Comparison of ENCODE assay signal across 8 cellular contexts in the genomic region with DNA sequence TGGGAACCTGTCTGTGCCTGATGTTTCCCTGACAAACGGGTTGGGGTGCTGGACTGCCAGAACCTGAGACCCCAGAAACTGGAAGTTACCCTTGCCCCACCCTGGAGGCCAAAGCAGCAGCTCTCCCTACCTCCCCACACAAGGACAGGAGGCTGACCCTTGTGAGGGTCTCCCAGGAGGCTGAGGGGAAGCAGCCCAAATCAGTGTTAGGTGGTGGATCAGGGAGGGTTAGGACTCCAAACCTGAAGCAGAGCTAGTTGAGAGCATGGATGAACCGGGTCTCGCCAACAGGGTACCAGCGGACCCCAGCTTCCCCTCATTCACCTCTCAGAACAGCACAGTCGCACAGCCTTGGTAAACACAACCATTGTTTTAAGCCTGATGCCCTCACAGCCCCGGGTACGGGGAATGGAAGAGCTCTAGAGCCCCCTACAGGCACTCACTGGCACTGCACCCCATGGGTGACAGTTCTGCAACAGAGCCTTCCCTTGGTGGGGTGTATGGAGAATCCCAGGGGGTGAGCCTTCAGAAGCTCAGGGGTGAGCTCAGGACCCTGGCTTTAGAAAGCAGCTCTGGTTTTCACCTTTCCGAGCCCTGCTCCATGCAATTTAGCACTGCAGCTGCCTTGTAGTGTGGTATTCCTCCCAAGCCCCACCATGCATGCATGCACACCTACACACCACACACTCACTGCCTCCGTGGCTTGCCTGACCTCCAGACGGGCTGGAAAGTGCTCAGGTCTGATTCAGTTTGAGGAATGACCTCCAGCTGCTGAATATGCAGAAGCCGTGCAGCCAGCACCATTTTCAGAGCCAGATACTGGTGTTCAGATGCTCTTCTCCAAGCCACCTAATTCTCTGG. TPM values are rescaled to one million over a fixed set of nuclear protein-coding genes. Genes with fewer than 3 reads are reported as not detected.
DNase-seq lines count a peak whose midpoint lies in the region; ATAC-seq and TF ChIP-seq lines count a peak whose summit lies in the region.

No MANE protein-coding gene starts in this region.

- no peak for TF ChIP-seq POLR2A in sigmoid colon (IDR thresholded peaks at IDR 0.05)

- 11 to 14% methylated on average over 11 of the region's 11 CpGs for WGBS in sigmoid colon, 2 donors

- no peaks in the 10 kb centered on the region for H3K27me3 ChIP-seq in ascending aorta
- H3K27me3 ChIP-seq in sigmoid colon, result peaks cover 0 to 50% (median 7%) of the 10 kb centered on the region in 3 donors

- intact Hi-C loops in ascending aorta (cut with DNase I) (no loop called here), sigmoid colon (cut with DNase I) (loop anchor here (2.0 to 10.0 kb wide), 2 partner anchors 336 to 682 kb away; no protein-coding TSS in a partner anchor)

- no peak for ATAC-seq in HG02588 (IDR thresholded peaks at IDR 0.05; ENCODE audit: unreplicated experiment)

- no peak for TF ChIP-seq EP300 in sigmoid colon (IDR thresholded peaks at IDR 0.05)

- H3K27ac ChIP-seq in ascending aorta (no peak overlapping the region), sigmoid colon (no peak overlapping the region)

- H3K4me3 ChIP-seq in ascending aorta (no peak overlapping the region), sigmoid colon (no peak overlapping the region)

- TF ChIP-seq CTCF in ascending aorta (IDR thresholded peaks at IDR 0.05), result peak; percentile 18 to 74 (median 67)
- TF ChIP-seq CTCF in sigmoid colon (IDR thresholded peaks at IDR 0.05), result peak; percentile 57 to 90 (median 72)

- DNase-seq in AG20443 (ENCODE audit: low spot score) (peak; percentile 91), GM19240 (ENCODE audit: insufficient read length, low spot score) (peak; percentile 91), NCI-H1092 (lab: John Stamatoyannopoulos, UW) (peak; percentile 73), T-helper 1 cell (peak in 3 of 5 donors; percentile 15 to 45 (median 33)), ascending aorta (ENCODE audit: low spot score in 2 of 2) (no peak), hepatic stellate cell (ENCODE audit: low spot score) (peak; percentile 89), sigmoid colon (no peak)

- H3K9me3 ChIP-seq in ascending aorta, result no peaks in the 10 kb centered on the region
- no peaks in the 10 kb centered on the region for H3K9me3 ChIP-seq in sigmoid colon

- no peaks in the 10 kb centered on the region for H3K36me3 ChIP-seq in ascending aorta
- H3K36me3 ChIP-seq in sigmoid colon, result no peaks in the 10 kb centered on the region

- H3K4me1 ChIP-seq in ascending aorta, result no peaks in the 10 kb centered on the region
- H3K4me1 ChIP-seq in sigmoid colon, result no peaks in the 10 kb centered on the region

RNA-seq across cellular contexts. Expression of gene ESRRB, which starts 11.2 kb away (rescaled TPM):
- total RNA-seq in ascending aorta (1.6 TPM), sigmoid colon (under 1 TPM in 1 of 4 donors, not detected in 3; under 0.01 TPM)
- under 1 TPM in 1 of 3 donors, not detected in 2; 0.04 TPM for polyA plus RNA-seq in sigmoid colon

Comparison
In these comparisons a context has a peak if more than half of its experiments do, and no peak if none do; other contexts are left out.
1. DNase-seq: peak in AG20443 (single experiment), GM19240 (single experiment), NCI-H1092 (single experiment), T-helper 1 cell (3 of 5) and hepatic stellate cell (single experiment); none in ascending aorta (0 of 2) and sigmoid colon (single experiment).